In the genomic region with DNA sequence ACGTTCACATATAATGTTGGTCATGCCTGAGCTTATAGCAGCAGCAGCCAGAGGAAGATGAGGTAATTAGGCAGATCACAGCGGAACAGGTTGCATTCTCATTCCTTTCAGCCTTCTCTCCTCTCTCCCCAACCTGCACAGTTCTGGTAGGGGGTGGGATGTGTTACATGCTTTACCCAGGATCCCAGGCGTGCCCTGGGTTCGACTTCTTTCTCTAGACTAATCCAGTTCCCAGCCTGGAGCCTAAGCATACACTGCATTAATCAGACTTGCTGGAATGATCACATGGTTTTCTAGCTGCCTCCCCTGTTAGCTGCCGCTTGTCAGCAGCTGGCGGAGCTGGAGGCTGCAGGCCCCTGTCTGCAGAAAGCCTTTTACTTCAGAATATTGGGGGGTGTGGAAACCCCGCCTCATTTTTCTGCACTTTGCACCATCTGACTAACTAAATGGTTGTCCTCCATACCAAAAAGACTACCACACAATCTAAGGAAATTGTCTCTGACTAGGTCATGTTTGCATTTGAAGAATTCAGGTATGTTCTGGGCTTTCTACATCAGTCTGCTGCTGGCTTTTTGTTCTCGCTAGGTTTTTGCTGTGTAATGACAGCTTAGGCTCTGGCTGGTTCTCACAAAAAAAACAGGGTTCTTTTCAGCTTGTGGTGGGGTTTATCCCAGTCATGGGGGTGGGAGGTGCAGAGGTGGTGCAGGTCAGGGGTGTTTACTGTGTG, we compare ENCODE assay signal across 1 cellular context.
TF ChIP-seq lines count a peak whose summit lies in the region.

No MANE protein-coding gene starts in this region.

TF ChIP-seq in SK-N-SH treated with all-trans-retinoic acid at 6 μM for 48 hours, 23 proteins besides CTCF, POLR2A, EP300 and RAD21 (continued from another document):
- TF ChIP-seq, protein P1, sequence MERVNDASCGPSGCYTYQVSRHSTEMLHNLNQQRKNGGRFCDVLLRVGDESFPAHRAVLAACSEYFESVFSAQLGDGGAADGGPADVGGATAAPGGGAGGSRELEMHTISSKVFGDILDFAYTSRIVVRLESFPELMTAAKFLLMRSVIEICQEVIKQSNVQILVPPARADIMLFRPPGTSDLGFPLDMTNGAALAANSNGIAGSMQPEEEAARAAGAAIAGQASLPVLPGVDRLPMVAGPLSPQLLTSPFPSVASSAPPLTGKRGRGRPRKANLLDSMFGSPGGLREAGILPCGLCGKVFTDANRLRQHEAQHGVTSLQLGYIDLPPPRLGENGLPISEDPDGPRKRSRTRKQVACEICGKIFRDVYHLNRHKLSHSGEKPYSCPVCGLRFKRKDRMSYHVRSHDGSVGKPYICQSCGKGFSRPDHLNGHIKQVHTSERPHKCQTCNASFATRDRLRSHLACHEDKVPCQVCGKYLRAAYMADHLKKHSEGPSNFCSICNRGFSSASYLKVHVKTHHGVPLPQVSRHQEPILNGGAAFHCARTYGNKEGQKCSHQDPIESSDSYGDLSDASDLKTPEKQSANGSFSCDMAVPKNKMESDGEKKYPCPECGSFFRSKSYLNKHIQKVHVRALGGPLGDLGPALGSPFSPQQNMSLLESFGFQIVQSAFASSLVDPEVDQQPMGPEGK (CRISPR knock-in tag; IDR thresholded peaks at IDR 0.05; ENCODE audit: borderline replicate concordance) = no peak
- no peak for TF ChIP-seq BACH2 (CRISPR knock-in tag; IDR thresholded peaks at IDR 0.05; ENCODE audit: borderline replicate concordance)
- TF ChIP-seq TCF4 (CRISPR knock-in tag; IDR thresholded peaks at IDR 0.05; ENCODE audit: borderline replicate concordance) = no peak
- TF ChIP-seq GLIS3 (CRISPR knock-in tag; IDR thresholded peaks at IDR 0.05) = no peak
- TF ChIP-seq PPARA (CRISPR knock-in tag; IDR thresholded peaks at IDR 0.05; ENCODE audit: borderline replicate concordance) = no peak
- no peak for TF ChIP-seq ZFP3 (CRISPR knock-in tag; IDR thresholded peaks at IDR 0.05)
- no peak for TF ChIP-seq ZFP30 (CRISPR knock-in tag; IDR thresholded peaks at IDR 0.05)
- TF ChIP-seq TSHZ2 (CRISPR knock-in tag; IDR thresholded peaks at IDR 0.05) = no peak
- no peak for TF ChIP-seq ZNF70 (CRISPR knock-in tag; IDR thresholded peaks at IDR 0.05)
- no peak for TF ChIP-seq SNAI2 (CRISPR knock-in tag; IDR thresholded peaks at IDR 0.05)
